In the genomic region with DNA sequence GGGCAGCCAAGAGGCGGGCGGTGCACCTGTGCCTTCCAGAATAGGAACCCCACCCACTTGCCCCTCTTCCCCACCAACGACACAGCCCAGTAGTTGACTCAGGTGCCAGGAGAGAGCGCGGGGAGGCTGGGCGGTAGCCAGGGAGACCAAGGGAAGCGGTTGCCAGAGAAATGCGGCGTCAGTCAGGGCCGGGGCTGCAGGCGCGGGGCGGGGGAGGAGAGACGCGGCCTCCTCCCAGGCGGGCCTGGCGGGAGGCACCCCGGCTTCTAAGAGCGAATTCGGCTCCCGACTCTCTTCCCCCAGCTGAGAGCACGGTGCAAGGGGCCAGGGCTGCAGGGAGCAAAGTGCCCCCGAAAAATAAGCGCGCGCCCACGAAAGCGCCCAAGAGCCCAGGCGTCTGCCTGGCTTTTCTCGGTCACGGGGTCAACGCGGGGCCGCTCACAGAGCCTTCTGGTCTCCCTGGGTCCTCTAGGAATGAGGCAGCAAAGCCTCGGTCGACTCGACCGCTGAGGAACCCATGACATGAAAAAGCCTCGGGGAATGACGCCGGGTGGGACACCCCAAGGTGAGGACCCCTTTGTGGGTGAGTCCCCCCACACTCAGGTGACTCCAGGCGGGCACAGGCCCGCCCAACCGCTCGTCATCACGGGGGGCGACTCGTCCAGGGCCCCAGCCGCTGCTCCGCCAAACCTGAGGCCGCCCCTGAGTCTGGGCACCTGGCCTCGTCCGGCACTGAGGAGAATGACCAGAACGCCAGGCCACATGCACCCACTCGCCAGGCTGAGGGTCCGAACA, we compare ENCODE assay signal across 8 cellular contexts.
DNase-seq lines count a peak whose midpoint lies in the region; ATAC-seq lines count a peak whose summit lies in the region.

No MANE protein-coding gene starts in this region.

- peaks cover 2% of the 10 kb centered on the region for H3K4me1 Mint-ChIP-seq in T-helper 2 cell treated with Interferon-gamma antibody and Interleukin-4, amounts not matched to agents 5 μg/mL and 100 μg/mL, for 36 hours (ENCODE audit: low read depth)
- peaks cover 8% of the 10 kb centered on the region for H3K4me1 Mint-ChIP-seq in stimulated activated naive CD8-positive, alpha-beta T cell treated with anti-CD3 and anti-CD28 coated beads, Interleukin-15, Interleukin-2, amounts not matched to agents 100 ng/mL and 50 ng/mL, for 24 hours (ENCODE audit: low read depth)

- H3K36me3 Mint-ChIP-seq in T-helper 2 cell treated with Interferon-gamma antibody and Interleukin-4, amounts not matched to agents 5 μg/mL and 100 μg/mL, for 36 hours (ENCODE audit: low read depth), result no peaks in the 10 kb centered on the region
- no peaks in the 10 kb centered on the region for H3K36me3 Mint-ChIP-seq in stimulated activated naive CD8-positive, alpha-beta T cell treated with anti-CD3 and anti-CD28 coated beads, Interleukin-15, Interleukin-2, amounts not matched to agents 100 ng/mL and 50 ng/mL, for 24 hours (ENCODE audit: low read depth)

- peak; percentile 62 for DNase-seq in NCI-H345 (lab: John Stamatoyannopoulos, UW)
- DNase-seq in NCI-H345 treated with DMSO at 0.1 percent for 48 hours (lab: John Stamatoyannopoulos, UW; ENCODE audit: unreplicated experiment), result no peak
- DNase-seq in T-helper 2 cell treated with Interferon-gamma antibody and Interleukin-4, amounts not matched to agents 5 μg/mL and 100 μg/mL, for 36 hours (ENCODE audit: low spot score), result no peak
- DNase-seq in hypothalamus (lab: John Stamatoyannopoulos, UW), result peak in 31 of 51 donors; percentile 14 to 61 (median 38)
- DNase-seq in NOMO-1 (lab: John Stamatoyannopoulos, UW; ENCODE audit: unreplicated experiment in 2 of 2), result no peak
- no peak for DNase-seq in DMS114 treated with DMSO at 0.1 percent for 48 hours (lab: John Stamatoyannopoulos, UW; ENCODE audit: unreplicated experiment)

- H3K4me3 Mint-ChIP-seq in T-helper 2 cell treated with Interferon-gamma antibody and Interleukin-4, amounts not matched to agents 5 μg/mL and 100 μg/mL, for 36 hours, result peak overlapping the region; percentile 68
- H3K4me3 Mint-ChIP-seq in stimulated activated naive CD8-positive, alpha-beta T cell treated with anti-CD3 and anti-CD28 coated beads, Interleukin-15, Interleukin-2, amounts not matched to agents 100 ng/mL and 50 ng/mL, for 24 hours, result peak overlapping the region; percentile 54

- H3K27me3 Mint-ChIP-seq in T-helper 2 cell treated with Interferon-gamma antibody and Interleukin-4, amounts not matched to agents 5 μg/mL and 100 μg/mL, for 36 hours (ENCODE audit: low read depth), result peaks cover 59% of the 10 kb centered on the region
- peaks cover 36% of the 10 kb centered on the region for H3K27me3 Mint-ChIP-seq in stimulated activated naive CD8-positive, alpha-beta T cell treated with anti-CD3 and anti-CD28 coated beads, Interleukin-15, Interleukin-2, amounts not matched to agents 100 ng/mL and 50 ng/mL, for 24 hours

- no peak overlapping the region for H3K27ac Mint-ChIP-seq in T-helper 2 cell treated with Interferon-gamma antibody and Interleukin-4, amounts not matched to agents 5 μg/mL and 100 μg/mL, for 36 hours
- no peak overlapping the region for H3K27ac Mint-ChIP-seq in stimulated activated naive CD8-positive, alpha-beta T cell treated with anti-CD3 and anti-CD28 coated beads, Interleukin-15, Interleukin-2, amounts not matched to agents 100 ng/mL and 50 ng/mL, for 24 hours

- no peak for ATAC-seq in HG02885 (IDR thresholded peaks at IDR 0.05; ENCODE audit: poor library complexity, unreplicated experiment)

- no peaks in the 10 kb centered on the region for H3K9me3 Mint-ChIP-seq in T-helper 2 cell treated with Interferon-gamma antibody and Interleukin-4, amounts not matched to agents 5 μg/mL and 100 μg/mL, for 36 hours
- no peaks in the 10 kb centered on the region for H3K9me3 Mint-ChIP-seq in stimulated activated naive CD8-positive, alpha-beta T cell treated with anti-CD3 and anti-CD28 coated beads, Interleukin-15, Interleukin-2, amounts not matched to agents 100 ng/mL and 50 ng/mL, for 24 hours

Comparison
In these comparisons a context has a peak if more than half of its experiments do, and no peak if none do; other contexts are left out.
1. DNase-seq: peak in NCI-H345 (single experiment) and hypothalamus (31 of 51); none in NCI-H345 treated with DMSO at 0.1 percent for 48 hours (single experiment), T-helper 2 cell treated with Interferon-gamma antibody and Interleukin-4, amounts not matched to agents 5 μg/mL and 100 μg/mL, for 36 hours (single experiment), NOMO-1 (0 of 2) and DMS114 treated with DMSO at 0.1 percent for 48 hours (single experiment).